ENCODE assay signal across 20 cellular contexts in the genomic region with DNA sequence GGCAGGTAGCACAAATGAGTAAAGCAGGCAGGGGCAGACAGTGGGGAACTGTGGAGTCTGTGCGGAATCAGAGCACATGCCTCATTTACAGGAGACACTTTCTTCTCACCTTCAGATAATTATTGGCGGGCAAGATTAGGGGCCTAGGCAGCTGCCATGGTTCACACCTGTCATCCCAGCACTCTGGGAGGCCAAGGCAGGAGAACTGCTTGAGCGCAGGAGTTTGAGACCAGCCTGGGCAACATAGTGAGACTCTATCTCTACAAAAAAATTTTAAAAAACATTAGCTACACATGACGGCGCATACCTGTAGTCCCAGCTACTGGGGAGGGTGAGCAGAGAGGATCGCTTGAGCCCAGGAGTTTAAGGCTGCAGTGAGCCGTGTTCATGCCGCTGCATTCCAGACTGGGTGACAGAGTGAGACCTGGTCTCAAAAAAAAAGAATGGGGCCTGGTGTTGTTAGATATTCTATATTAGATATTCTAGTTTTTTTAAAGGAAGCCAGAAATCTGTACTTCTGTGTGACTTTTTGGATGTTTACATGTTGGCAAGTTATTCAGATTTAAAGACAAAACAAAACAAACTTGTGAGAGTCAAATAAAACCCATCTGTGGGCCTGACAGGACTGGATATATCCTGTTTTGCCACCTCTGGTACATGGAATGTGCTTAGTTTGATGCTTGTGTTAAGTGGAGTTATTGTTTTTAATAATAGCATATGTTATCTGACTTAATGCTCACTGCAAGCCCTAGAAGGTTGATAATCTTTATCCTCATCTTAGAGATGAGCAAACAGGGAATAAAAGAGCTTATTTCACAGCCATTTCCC. TPM values are rescaled to one million over a fixed set of nuclear protein-coding genes. Genes with fewer than 3 reads are reported as not detected.
DNase-seq lines count a peak whose midpoint lies in the region; TF ChIP-seq lines count a peak whose summit lies in the region.
"Had no signal": no experiment of that assay in that cellular context is flagged by ENCODE, and none has a peak within 500 bp of the region (broad histone marks: within the 10 kb centered on the region; RNA-seq: fewer than 3 reads in every experiment).

No MANE protein-coding gene starts in this region.

- H3K4me3 ChIP-seq in fibroblast of villous mesenchyme (ENCODE audit: low read depth, low read length) (no peak overlapping the region), sigmoid colon (no peak overlapping the region)
- H3K4me3 ChIP-seq: gastrocnemius medialis had no signal

- H3K4me1 Mint-ChIP-seq in progenitor cell of endocrine pancreas (ENCODE audit: low read depth), result peaks cover 20% of the 10 kb centered on the region

- POLR2A ChIA-PET in RWPE1 (lab: Yijun Ruan, JAX; ENCODE audit: low non-redundant PET), result no interaction called here

- H3K9me3 ChIP-seq in sigmoid colon, result no peaks in the 10 kb centered on the region
- H3K9me3 ChIP-seq: gastrocnemius medialis had no signal

- intact Hi-C loops in sigmoid colon (cut with DNase I), result loop anchor here (5.0 kb wide), 1 partner anchor 33 kb away; no protein-coding TSS in a partner anchor

- H3K4me1 ChIP-seq in sigmoid colon, result peaks cover 0 to 47% (median 41%) of the 10 kb centered on the region in 4 donors

- H3K4me3 Mint-ChIP-seq in progenitor cell of endocrine pancreas (ENCODE audit: low read depth), result no peak overlapping the region
- H3K4me3 Mint-ChIP-seq: central memory CD8-positive, alpha-beta T cell; memory B cell; naive thymus-derived CD8-positive, alpha-beta T cell had no signal

- H3K36me3 ChIP-seq in sigmoid colon, result peaks cover 0 to 17% (median 0%) of the 10 kb centered on the region in 4 donors

- in situ Hi-C loops in GM13977 (cut with MboI; ENCODE audit: low pct_unique_long_range_greater_than_20kb, low sequenced_read_pairs, unreplicated experiment), result no loop called here

- 94 to 96% methylated on average over 8 of the region's 8 CpGs for WGBS in sigmoid colon, 2 donors

- no peaks in the 10 kb centered on the region for H3K27me3 Mint-ChIP-seq in progenitor cell of endocrine pancreas

- H3K27ac Mint-ChIP-seq in progenitor cell of endocrine pancreas, result no peak overlapping the region
- H3K27ac Mint-ChIP-seq: memory B cell had no signal

- TF ChIP-seq EP300 in sigmoid colon (IDR thresholded peaks at IDR 0.05), result no peak

- CTCF ChIA-PET in RWPE1 (lab: Yijun Ruan, JAX), result interaction anchor here (0.6 to 1.5 kb wide), 2 partner anchors 16 to 39 kb away, joined by 4 read pairs; no protein-coding TSS in a partner anchor

- no peak for TF ChIP-seq POLR2A in sigmoid colon (IDR thresholded peaks at IDR 0.05)

- peaks cover 0 to 4% (median 3%) of the 10 kb centered on the region in 3 donors for H3K27me3 ChIP-seq in sigmoid colon

- TF ChIP-seq CTCF in GM13977 (IDR thresholded peaks at IDR 0.05; ENCODE audit: extremely low read depth, insufficient read depth, missing control alignments) (no peak), RWPE1 (conservative IDR thresholded peaks at IDR 0.05; ENCODE audit: low read depth) (no peak), fibroblast of villous mesenchyme (IDR thresholded peaks at IDR 0.05; ENCODE audit: insufficient read depth, low read depth, low read length) (no peak), sigmoid colon (IDR thresholded peaks at IDR 0.05) (no peak), progenitor cell of endocrine pancreas (IDR thresholded peaks at IDR 0.05; ENCODE audit: unreplicated experiment) (no peak)

- no peaks in the 10 kb centered on the region for H3K9me3 Mint-ChIP-seq in progenitor cell of endocrine pancreas (ENCODE audit: low read depth)
- H3K9me3 Mint-ChIP-seq: central memory CD8-positive, alpha-beta T cell; memory B cell had no signal

- H3K36me3 Mint-ChIP-seq in progenitor cell of endocrine pancreas (ENCODE audit: insufficient read depth), result no peaks in the 10 kb centered on the region
- H3K36me3 Mint-ChIP-seq: memory B cell; naive thymus-derived CD8-positive, alpha-beta T cell had no signal

- H3K27ac ChIP-seq in RWPE1 (peak overlapping the region; percentile 43), sigmoid colon (peak overlapping the region; percentile 37 to 60 (median 48))

- DNase-seq in GM13977 (ENCODE audit: low spot score) (peak; percentile 6), RWPE1 (ENCODE audit: low spot score) (no peak), fibroblast of villous mesenchyme (ENCODE audit: low read depth) (peak; percentile 71), sigmoid colon (no peak), putamen (ENCODE audit: low spot score) (no peak), progenitor cell of endocrine pancreas (ENCODE audit: low spot score, unreplicated experiment) (no peak), T-helper 1 cell (no peak), NCI-H446 (lab: John Stamatoyannopoulos, UW) (no peak)
- DNase-seq: activated naive CD4-positive, alpha-beta T cell treated with anti-CD3 and anti-CD28 coated beads, Interleukin-2, amount 50 U/mL, for 16 hours; aorta; erythroblast; gastrocnemius medialis; NCI-H146; NCI-H2171; NCI-H524 treated with DMSO at 0.1 percent for 48 hours; stimulated activated CD8-positive, alpha-beta memory T cell treated with anti-CD3 and anti-CD28 coated beads, Interleukin-4, amount 100 ng/mL, for 48 hours; SW 1271 had no signal

RNA-seq across cellular contexts. Expression of a gene that starts 4.9 kb away (rescaled TPM):
- total RNA-seq in fibroblast of villous mesenchyme (47.7 and 54.8 TPM in 2 replicates), sigmoid colon (10 to 100 TPM in 1 of 4 donors, 1 to 10 TPM in 3; 6.6 to 12.8 (median 9.4) TPM), progenitor cell of endocrine pancreas (3.2 and 5.1 TPM in 2 replicates)
- 1 to 10 TPM; 1.2 to 6.3 (median 2.3) TPM for polyA plus RNA-seq in sigmoid colon
- polyA plus RNA-seq: naive thymus-derived CD8-positive, alpha-beta T cell had no signal

RNA-seq across cellular contexts. Expression of a gene that starts 24.9 kb away (rescaled TPM):
- 448 and 634 TPM in 2 replicates for total RNA-seq in fibroblast of villous mesenchyme
- 100 to 1,000 TPM; 142 to 280 (median 175) TPM for total RNA-seq in sigmoid colon
- polyA plus RNA-seq in sigmoid colon, result 10 to 100 TPM in 2 of 3 donors, 1 to 10 TPM in 1; 7.2 to 47.1 (median 38.4) TPM
- 5.9 and 8.4 TPM in 2 replicates for total RNA-seq in progenitor cell of endocrine pancreas
- polyA plus RNA-seq: naive thymus-derived CD8-positive, alpha-beta T cell had no signal

Comparison
In these comparisons a context has a peak if more than half of its experiments do, and no peak if none do; other contexts are left out.
1. DNase-seq: peak in GM13977 (single experiment) and fibroblast of villous mesenchyme (single experiment); none in RWPE1 (single experiment), sigmoid colon (single experiment), putamen (single experiment), progenitor cell of endocrine pancreas (single experiment), T-helper 1 cell (0 of 5) and NCI-H446 (0 of 2).
2. RNA of a gene that starts 24.9 kb away (total RNA-seq): 448 to 634 TPM in fibroblast of villous mesenchyme and 142 to 280 TPM in sigmoid colon; 5.9 to 8.4 TPM in progenitor cell of endocrine pancreas; every median in the first group is over 10 times any median in the second.